Comparison of ENCODE assay signal across 10 cellular contexts in genomic region chr17:79801156-79802038, GRCh38. TPM values are rescaled to one million over a fixed set of nuclear protein-coding genes. Genes with fewer than 3 reads are reported as not detected.
DNase-seq lines count a peak whose midpoint lies in the region; ATAC-seq and TF ChIP-seq lines count a peak whose summit lies in the region.
"Had no signal": no experiment of that assay in that cellular context is flagged by ENCODE, and none has a peak within 500 bp of the region (broad histone marks: within the 10 kb centered on the region; RNA-seq: fewer than 3 reads in every experiment).

No MANE protein-coding gene starts in this region.

- H3K27me3 ChIP-seq in PC-9 (ENCODE audit: insufficient read depth, low read depth) (peaks cover 31% of the 10 kb centered on the region), thoracic aorta (replicated peaks; ENCODE audit: insufficient read depth) (peaks cover 73% of the 10 kb centered on the region)

- H3K9me3 ChIP-seq in PC-9 (ENCODE audit: insufficient read depth, low read depth) = no peaks in the 10 kb centered on the region
- no peaks in the 10 kb centered on the region for H3K9me3 ChIP-seq in thoracic aorta

- BruUV-seq in PC-9 (replicated peaks; lab: Mats Ljungman, UMichigan) = no TSS peak

- H3K27ac ChIP-seq in PC-9 (no peak overlapping the region), thoracic aorta (peak overlapping the region in 1 of 2 donors; percentile 22)
- H3K27ac ChIP-seq: HL-60 had no signal

- H3F3A ChIP-seq in PC-9 (ENCODE audit: insufficient read depth, low read depth) = no peaks in the 10 kb centered on the region; the same call in 1 of the 2 replicates

- POLR2A ChIA-PET in PC-9 (lab: Charles Lee; ENCODE audit: unreplicated experiment) = interaction anchor here (0.5 kb wide), 1 partner anchor 38 kb away, joined by 8 read pairs; no protein-coding TSS in a partner anchor

- H3K36me3 ChIP-seq in PC-9 (ENCODE audit: low read depth) (no peaks in the 10 kb centered on the region), thoracic aorta (no peaks in the 10 kb centered on the region)

- H3K4me3 ChIP-seq in PC-9 (peak overlapping the region; percentile 61), thoracic aorta (peak overlapping the region; percentile 36)

- no peaks in the 10 kb centered on the region for H4K20me1 ChIP-seq in PC-9 (ENCODE audit: insufficient read depth)

- TF ChIP-seq CTCF in PC-9 (conservative IDR thresholded peaks at IDR 0.05) (no peak), glutamatergic neuron (IDR thresholded peaks at IDR 0.05; ENCODE audit: partially characterized antibody, unreplicated experiment) (no peak), thoracic aorta (IDR thresholded peaks at IDR 0.05) (no peak)

- peaks cover 1% of the 10 kb centered on the region; the same call in 1 of the 2 replicates for H3K79me2 ChIP-seq in PC-9 (ENCODE audit: low read depth)

- peak overlapping the region; percentile 77 for H2AFZ ChIP-seq in PC-9

- H3K36me3 Mint-ChIP-seq in activated T-cell treated with anti-CD3 and anti-CD28 coated beads, Interleukin-2, amount 50 U/mL, for 72 hours (ENCODE audit: insufficient read depth in 2 of 2) = peaks cover 5 to 12% of the 10 kb centered on the region in 2 donors
- no peaks in the 10 kb centered on the region for H3K36me3 Mint-ChIP-seq in activated T-cell treated with anti-CD3 and anti-CD28 coated beads, Interleukin-2, amount 50 U/mL, for 24 hours (ENCODE audit: low read depth)
- H3K36me3 Mint-ChIP-seq in glutamatergic neuron (ENCODE audit: unreplicated experiment) = peaks cover 3% of the 10 kb centered on the region

- H3K4me2 ChIP-seq in PC-9 = peak overlapping the region; percentile 84

- peaks cover 0 to 3% of the 10 kb centered on the region in 2 donors for H3K9me3 Mint-ChIP-seq in activated T-cell treated with anti-CD3 and anti-CD28 coated beads, Interleukin-2, amount 50 U/mL, for 72 hours
- H3K9me3 Mint-ChIP-seq in activated T-cell treated with anti-CD3 and anti-CD28 coated beads, Interleukin-2, amount 50 U/mL, for 24 hours = no peaks in the 10 kb centered on the region
- peaks cover 20% of the 10 kb centered on the region for H3K9me3 Mint-ChIP-seq in glutamatergic neuron (ENCODE audit: unreplicated experiment)

- H3K27me3 Mint-ChIP-seq in activated T-cell treated with anti-CD3 and anti-CD28 coated beads, Interleukin-2, amount 50 U/mL, for 72 hours (ENCODE audit: low read depth) = peaks cover 59% of the 10 kb centered on the region
- peaks cover 73% of the 10 kb centered on the region for H3K27me3 Mint-ChIP-seq in activated T-cell treated with anti-CD3 and anti-CD28 coated beads, Interleukin-2, amount 50 U/mL, for 24 hours
- H3K27me3 Mint-ChIP-seq in glutamatergic neuron (ENCODE audit: unreplicated experiment) = peaks cover 42% of the 10 kb centered on the region

- ATAC-seq in activated T-cell treated with anti-CD3 and anti-CD28 coated beads, Interleukin-2, amount 50 U/mL, for 72 hours (replicated peaks in 1 of 2) = no peak
- ATAC-seq in thoracic aorta (ENCODE audit: insufficient number of reproducible peaks, low FRiP score, low read depth) (no peak), sciatic nerve (no peak), GM18505 (IDR thresholded peaks at IDR 0.05; ENCODE audit: unreplicated experiment) (no peak), SK-N-SH treated with all-trans-retinoic acid at 6 μM for 48 hours (no peak)

- DNase-seq in activated T-cell treated with anti-CD3 and anti-CD28 coated beads, Interleukin-2, amount 50 U/mL, for 72 hours = no peak
- DNase-seq in activated T-cell treated with anti-CD3 and anti-CD28 coated beads, Interleukin-2, amount 50 U/mL, for 24 hours = no peak
- peak in 1 of 2 experiments; percentile 49 for DNase-seq in PC-9
- DNase-seq in glutamatergic neuron = peak; percentile 57
- DNase-seq in thoracic aorta (ENCODE audit: low spot score) = no peak
- DNase-seq in sciatic nerve (ENCODE audit: low spot score) = no peak
- DNase-seq: anterior cingulate cortex had no signal

- H3K4me3 Mint-ChIP-seq in activated T-cell treated with anti-CD3 and anti-CD28 coated beads, Interleukin-2, amount 50 U/mL, for 72 hours = peak overlapping the region; percentile 55 to 86
- H3K4me3 Mint-ChIP-seq in activated T-cell treated with anti-CD3 and anti-CD28 coated beads, Interleukin-2, amount 50 U/mL, for 24 hours = no peak overlapping the region
- H3K4me3 Mint-ChIP-seq in glutamatergic neuron (ENCODE audit: unreplicated experiment) = no peak overlapping the region

- H3K27ac Mint-ChIP-seq in activated T-cell treated with anti-CD3 and anti-CD28 coated beads, Interleukin-2, amount 50 U/mL, for 72 hours = peak overlapping the region; percentile 36
- H3K27ac Mint-ChIP-seq in activated T-cell treated with anti-CD3 and anti-CD28 coated beads, Interleukin-2, amount 50 U/mL, for 24 hours = no peak overlapping the region
- no peak overlapping the region for H3K27ac Mint-ChIP-seq in glutamatergic neuron (ENCODE audit: unreplicated experiment)

- H3K9me2 ChIP-seq in PC-9 (ENCODE audit: insufficient read depth) = no peaks in the 10 kb centered on the region

- TF ChIP-seq POLR2A in GM18505 (IDR thresholded peaks at IDR 0.05; ENCODE audit: borderline replicate concordance, extremely low read depth, insufficient read depth, insufficient read length) = no peak

- intact Hi-C loops in PC-9 (cut with micrococcal nuclease; ENCODE audit: unreplicated experiment) = loop anchor here (2.0 kb wide), 1 partner anchor 115 kb away; no protein-coding TSS in a partner anchor
- intact Hi-C loops in sciatic nerve (cut with DNase I) = no loop called here

- H3K4me1 ChIP-seq in PC-9 (replicated peaks; ENCODE audit: insufficient read depth) (peaks cover 4% of the 10 kb centered on the region; the same call in 1 of the 2 replicates), thoracic aorta (ENCODE audit: control insufficient read depth in 1 of 2, low read depth in 2 of 2) (peaks cover 18 to 41% of the 10 kb centered on the region in 2 donors)

- CTCF ChIA-PET in PC-9 (lab: Charles Lee) = interaction anchor here (0.6 kb wide), 1 partner anchor 291 kb away, joined by 3 read pairs; no protein-coding TSS in a partner anchor

- H3K4me1 Mint-ChIP-seq in activated T-cell treated with anti-CD3 and anti-CD28 coated beads, Interleukin-2, amount 50 U/mL, for 72 hours (ENCODE audit: low read depth) = peaks cover 55% of the 10 kb centered on the region
- H3K4me1 Mint-ChIP-seq in activated T-cell treated with anti-CD3 and anti-CD28 coated beads, Interleukin-2, amount 50 U/mL, for 24 hours (ENCODE audit: low read depth) = peaks cover 50% of the 10 kb centered on the region
- peaks cover 22% of the 10 kb centered on the region for H3K4me1 Mint-ChIP-seq in glutamatergic neuron (ENCODE audit: low read depth, unreplicated experiment)

TF ChIP-seq in SK-N-SH treated with all-trans-retinoic acid at 6 μM for 48 hours, 23 proteins besides CTCF, POLR2A, EP300 and RAD21 (continues in another document):
- TF ChIP-seq TSHZ2 (CRISPR knock-in tag; IDR thresholded peaks at IDR 0.05) = no peak
- TF ChIP-seq TCF4 (CRISPR knock-in tag; IDR thresholded peaks at IDR 0.05; ENCODE audit: borderline replicate concordance) = no peak
- TF ChIP-seq CSDC2 (CRISPR knock-in tag; IDR thresholded peaks at IDR 0.05) = no peak

RNA-seq across cellular contexts. Expression of gene CBX8, which starts 4.5 kb away (rescaled TPM):
- 1 to 10 TPM; 6.0 to 7.2 TPM for total RNA-seq in activated T-cell treated with anti-CD3 and anti-CD28 coated beads, Interleukin-2, amount 50 U/mL, for 72 hours
- total RNA-seq in PC-9 (2021) (14.2 and 15.5 TPM in 2 replicates), glutamatergic neuron (ENCODE audit: unreplicated experiment) (13.8 TPM), thoracic aorta (1 to 10 TPM in 1 of 2 donors, under 1 TPM in 1; 0.71 to 7.4 TPM), sciatic nerve (2.0 TPM)

RNA-seq across cellular contexts. Expression of gene CBX2, which starts 23.4 kb away (rescaled TPM):
- 1 to 10 TPM; 2.4 to 5.6 TPM for total RNA-seq in activated T-cell treated with anti-CD3 and anti-CD28 coated beads, Interleukin-2, amount 50 U/mL, for 72 hours
- total RNA-seq in PC-9 (2021) (30.4 and 32.6 TPM in 2 replicates), glutamatergic neuron (ENCODE audit: unreplicated experiment) (78.8 TPM), thoracic aorta (under 1 TPM in 1 of 2 donors, not detected in 1; 0.14 TPM), sciatic nerve (4.7 TPM)

RNA-seq across cellular contexts. Expression of gene CBX4, which starts 37.8 kb away (rescaled TPM):
- total RNA-seq in activated T-cell treated with anti-CD3 and anti-CD28 coated beads, Interleukin-2, amount 50 U/mL, for 72 hours = 10 to 100 TPM; 38.3 to 45.8 TPM
- 32.0 and 33.1 TPM in 2 replicates for total RNA-seq in PC-9 (2021)
- 19.3 TPM for total RNA-seq in glutamatergic neuron (ENCODE audit: unreplicated experiment)
- total RNA-seq in thoracic aorta = 10 to 100 TPM in 1 of 2 donors, 1 to 10 TPM in 1; 6.2 to 10.4 TPM
- 16.8 TPM for total RNA-seq in sciatic nerve

Comparison
In these comparisons a context has a peak if more than half of its experiments do, and no peak if none do; other contexts are left out.
1. H3K4me3 Mint-ChIP-seq: peak in activated T-cell treated with anti-CD3 and anti-CD28 coated beads, Interleukin-2, amount 50 U/mL, for 72 hours (2 of 2); none in activated T-cell treated with anti-CD3 and anti-CD28 coated beads, Interleukin-2, amount 50 U/mL, for 24 hours (single experiment) and glutamatergic neuron (single experiment).